8 cellular contexts compared by ENCODE assay signal in genomic region chr7:104883718-104884452, GRCh38.
A peak's percentile ranks its signal among the peaks of the same experiment; 100 is the strongest.
DNase-seq lines count a peak whose midpoint lies in the region; ATAC-seq and TF ChIP-seq lines count a peak whose summit lies in the region.

No MANE protein-coding gene starts in this region.

- DNase-seq in CD4-positive, alpha-beta memory T cell: peak; percentile 56 to 69 (median 60)
- peak; percentile 70 for DNase-seq in NCI-H748 (lab: John Stamatoyannopoulos, UW; ENCODE audit: unreplicated experiment)
- DNase-seq in activated CD8-positive, alpha-beta T cell treated with anti-CD3 and anti-CD28 coated beads for 36 hours: peak; percentile 83
- DNase-seq in effector CD4-positive, alpha-beta T cell: peak; percentile 70
- peak; percentile 68 to 73 for DNase-seq in memory B cell (ENCODE audit: low spot score in 2 of 2)
- DNase-seq in stimulated activated CD8-positive, alpha-beta memory T cell treated with anti-CD3 and anti-CD28 coated beads, Interleukin-12 subunit alpha, Interleukin-12 subunit beta, amount 100 ng/mL, for 4 hours (ENCODE audit: low read depth): peak; percentile 50

- no peaks in the 10 kb centered on the region for H3K9me3 ChIP-seq in CD4-positive, alpha-beta memory T cell (ENCODE audit: control insufficient read depth in 1 of 2, low read length in 2 of 2)

- H3K27me3 Mint-ChIP-seq in CD4-positive, alpha-beta memory T cell: peaks cover 0 to 3% of the 10 kb centered on the region in 2 donors
- H3K27me3 Mint-ChIP-seq in activated CD8-positive, alpha-beta T cell treated with anti-CD3 and anti-CD28 coated beads for 36 hours: peaks cover 2% of the 10 kb centered on the region
- peaks cover 9% of the 10 kb centered on the region for H3K27me3 Mint-ChIP-seq in memory B cell

- intact Hi-C loops in CD4-positive, alpha-beta memory T cell (cut with micrococcal nuclease): loop anchor here (1.0 to 2.0 kb wide), 2 partner anchors 34 to 705 kb away; no protein-coding TSS in a partner anchor
- intact Hi-C loops in activated CD8-positive, alpha-beta T cell treated with anti-CD3 and anti-CD28 coated beads for 36 hours (cut with micrococcal nuclease): loop anchor here (1.0 kb wide), 1 partner anchor 34 kb away; no protein-coding TSS in a partner anchor

- H3K4me3 ChIP-seq in CD4-positive, alpha-beta memory T cell (ENCODE audit: low read length in 2 of 2): no peak overlapping the region

- H3K9me3 Mint-ChIP-seq in CD4-positive, alpha-beta memory T cell: peaks cover 0 to 4% (median 1%) of the 10 kb centered on the region in 8 donors
- H3K9me3 Mint-ChIP-seq in activated CD8-positive, alpha-beta T cell treated with anti-CD3 and anti-CD28 coated beads for 36 hours: no peaks in the 10 kb centered on the region
- H3K9me3 Mint-ChIP-seq in memory B cell: no peaks in the 10 kb centered on the region

- no peak overlapping the region for H3K27ac ChIP-seq in CD4-positive, alpha-beta memory T cell (ENCODE audit: low read depth, low read length)

- no peaks in the 10 kb centered on the region for H3K36me3 Mint-ChIP-seq in CD4-positive, alpha-beta memory T cell
- no peaks in the 10 kb centered on the region for H3K36me3 Mint-ChIP-seq in activated CD8-positive, alpha-beta T cell treated with anti-CD3 and anti-CD28 coated beads for 36 hours (ENCODE audit: low read depth)
- H3K36me3 Mint-ChIP-seq in memory B cell: no peaks in the 10 kb centered on the region

- H3K27me3 ChIP-seq in CD4-positive, alpha-beta memory T cell (ENCODE audit: insufficient read depth, low read length): no peaks in the 10 kb centered on the region

- peaks cover 3% of the 10 kb centered on the region for H3K4me1 ChIP-seq in CD4-positive, alpha-beta memory T cell (ENCODE audit: insufficient read depth, low read length)

- peak overlapping the region in 1 of 8 donors; percentile 35 for H3K4me3 Mint-ChIP-seq in CD4-positive, alpha-beta memory T cell
- H3K4me3 Mint-ChIP-seq in activated CD8-positive, alpha-beta T cell treated with anti-CD3 and anti-CD28 coated beads for 36 hours: no peak overlapping the region
- peak overlapping the region; percentile 24 for H3K4me3 Mint-ChIP-seq in memory B cell

- POLR2A ChIA-PET in CD4-positive, alpha-beta memory T cell (lab: Charles Lee; ENCODE audit: partially characterized antibody): interaction anchor here (0.8 to 1.6 kb wide), 4 partner anchors 9 to 60 kb away, joined by 3 to 4 read pairs (median 3); no protein-coding TSS in a partner anchor
- POLR2A ChIA-PET in activated CD8-positive, alpha-beta T cell treated with anti-CD3 and anti-CD28 coated beads for 36 hours (lab: Charles Lee): interaction anchor here (0.5 kb wide), 1 partner anchor 73 kb away, joined by 3 read pairs; no protein-coding TSS in a partner anchor

- H3K4me1 Mint-ChIP-seq in CD4-positive, alpha-beta memory T cell: peaks cover 0 to 10% (median 7%) of the 10 kb centered on the region in 4 donors
- peaks cover 5% of the 10 kb centered on the region for H3K4me1 Mint-ChIP-seq in activated CD8-positive, alpha-beta T cell treated with anti-CD3 and anti-CD28 coated beads for 36 hours (ENCODE audit: low read depth)
- peaks cover 5% of the 10 kb centered on the region for H3K4me1 Mint-ChIP-seq in memory B cell

- H3K27ac Mint-ChIP-seq in CD4-positive, alpha-beta memory T cell: peak overlapping the region in 3 of 7 donors; percentile 5 to 72 (median 23)
- peak overlapping the region; percentile 3 for H3K27ac Mint-ChIP-seq in activated CD8-positive, alpha-beta T cell treated with anti-CD3 and anti-CD28 coated beads for 36 hours
- no peak overlapping the region for H3K27ac Mint-ChIP-seq in memory B cell

- peak; percentile 80 for ATAC-seq in GM19397 (IDR thresholded peaks at IDR 0.05; ENCODE audit: unreplicated experiment)
- peak; percentile 82 for ATAC-seq in HG03520 (IDR thresholded peaks at IDR 0.05; ENCODE audit: unreplicated experiment)
- peak; percentile 90 for ATAC-seq in activated CD8-positive, alpha-beta T cell treated with anti-CD3 and anti-CD28 coated beads for 36 hours
- peak; percentile 83 for ATAC-seq in memory B cell (ENCODE audit: low read depth)

- CTCF ChIA-PET in CD4-positive, alpha-beta memory T cell (lab: Charles Lee; ENCODE audit: partially characterized antibody): interaction anchor here (0.6 to 12.3 kb wide), 29 partner anchors 10 to 1590 kb away, joined by 3 to 339 read pairs (median 6); no protein-coding TSS in a partner anchor
- CTCF ChIA-PET in activated CD8-positive, alpha-beta T cell treated with anti-CD3 and anti-CD28 coated beads for 36 hours (lab: Charles Lee): interaction anchor here (0.6 to 7.8 kb wide), 38 partner anchors 8 to 1071 kb away, joined by 3 to 162 read pairs (median 4); no protein-coding TSS in a partner anchor

- H3K36me3 ChIP-seq in CD4-positive, alpha-beta memory T cell (ENCODE audit: insufficient read depth, low read length): no peaks in the 10 kb centered on the region

- peak; percentile 95 for TF ChIP-seq CTCF in activated CD8-positive, alpha-beta T cell treated with anti-CD3 and anti-CD28 coated beads for 36 hours (IDR thresholded peaks at IDR 0.05)
